In the genomic region with DNA sequence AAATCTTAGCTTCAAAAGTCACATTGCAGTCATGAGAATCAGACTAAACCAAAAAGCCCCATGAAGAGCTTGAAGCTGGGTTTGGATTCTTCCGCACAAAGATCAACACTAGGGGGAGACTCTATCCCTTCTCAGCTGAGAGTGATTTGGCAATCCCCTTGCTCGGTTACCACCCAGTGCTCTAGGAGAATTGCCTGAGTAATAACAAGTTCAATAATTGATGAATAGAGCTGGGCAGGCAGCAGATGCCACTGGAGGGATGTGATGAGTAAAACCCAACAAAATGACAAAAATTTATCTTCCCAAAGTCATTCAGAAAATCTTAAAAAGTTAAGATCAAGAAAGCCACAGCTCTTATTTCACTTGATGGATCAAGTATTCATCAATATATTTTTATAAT, we compare ENCODE assay signal across 8 cellular contexts.
A peak's percentile ranks its signal among the peaks of the same experiment; 100 is the strongest.
DNase-seq lines count a peak whose midpoint lies in the region; ATAC-seq and TF ChIP-seq lines count a peak whose summit lies in the region.

No MANE protein-coding gene starts in this region.

- no peaks in the 10 kb centered on the region for H3K36me3 ChIP-seq in tibial artery

- H3K4me3 Mint-ChIP-seq in natural killer cell = no peak overlapping the region

- no peaks in the 10 kb centered on the region for H3K9me3 Mint-ChIP-seq in natural killer cell

- H3K4me3 ChIP-seq in tibial artery = no peak overlapping the region

- intact Hi-C loops in natural killer cell (cut with micrococcal nuclease) = loop anchor here (1.0 to 5.0 kb wide), 3 partner anchors 181 to 463 kb away; no protein-coding TSS in a partner anchor
- intact Hi-C loops in tibial artery (cut with DNase I; ENCODE audit: low total_unique reads) = loop anchor here (10.0 kb wide), 1 partner anchor 181 kb away; a partner anchor contains a TSS

- H3K27me3 Mint-ChIP-seq in natural killer cell (ENCODE audit: low read depth in 2 of 2) = no peaks in the 10 kb centered on the region

- H3K9me3 ChIP-seq in tibial artery = no peaks in the 10 kb centered on the region

- ATAC-seq in HG03280 (IDR thresholded peaks at IDR 0.05; ENCODE audit: unreplicated experiment) = peak; percentile 93
- ATAC-seq in esophagus mucosa = peak; percentile 83
- ATAC-seq in natural killer cell = peak; percentile 87 to 99 (median 96)

- peak overlapping the region in 1 of 2 donors; percentile 36 for H3K27ac Mint-ChIP-seq in natural killer cell

- H3K27ac ChIP-seq in tibial artery = no peak overlapping the region

- no peaks in the 10 kb centered on the region for H3K36me3 Mint-ChIP-seq in natural killer cell

- in situ Hi-C loops in Caki2 (cut with HindIII; ENCODE audit: low pct_unique_long_range_greater_than_20kb, low sequenced_read_pairs) = no loop called here

- no peaks in the 10 kb centered on the region for H3K4me1 ChIP-seq in tibial artery

- H3K4me1 Mint-ChIP-seq in natural killer cell = no peaks in the 10 kb centered on the region

- DNase-seq in Caki2 (ENCODE audit: low read depth) = peak; percentile 51
- DNase-seq in GM19238 (ENCODE audit: insufficient read length, low spot score) = peak; percentile 60
- peak; percentile 58 for DNase-seq in NCI-H510A treated with DMSO at 0.1 percent for 48 hours (lab: John Stamatoyannopoulos, UW)
- DNase-seq in activated CD4-positive, alpha-beta T cell treated with anti-CD3 and anti-CD28 coated beads, Interleukin-2, amount 50 U/mL, for 48 hours = peak; percentile 24 to 38
- DNase-seq in natural killer cell = no peak
- DNase-seq in tibial artery = peak in 1 of 2 donors; percentile 31

- TF ChIP-seq CTCF in natural killer cell (IDR thresholded peaks at IDR 0.05) = peak; percentile 75
- peak; percentile 72 to 75 for TF ChIP-seq CTCF in tibial artery (IDR thresholded peaks at IDR 0.05)

- no peaks in the 10 kb centered on the region for H3K27me3 ChIP-seq in tibial artery
